Comparison of ENCODE assay signal across 8 cellular contexts in the genomic region with DNA sequence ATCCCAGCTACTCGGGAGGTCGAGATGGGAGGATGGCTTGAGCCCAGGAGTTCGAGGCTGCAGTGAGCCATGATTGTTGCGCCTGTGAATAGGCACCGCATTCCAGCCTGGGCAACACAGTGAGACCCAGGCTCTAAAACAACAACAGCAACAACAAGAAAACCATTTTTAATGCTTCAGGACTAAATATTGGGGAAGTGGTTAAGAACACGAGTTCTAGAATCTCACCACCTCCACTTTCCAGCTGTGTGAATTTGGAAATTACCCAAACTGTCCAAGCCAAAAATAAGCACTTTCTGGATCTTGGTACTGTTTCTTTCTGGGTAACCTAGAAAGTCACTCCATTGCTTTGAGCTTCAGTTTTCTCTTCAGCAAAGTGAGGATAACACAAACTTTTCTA.
"Had no signal": no experiment of that assay in that cellular context is flagged by ENCODE, and none has a peak within 500 bp of the region (broad histone marks: within the 10 kb centered on the region; RNA-seq: fewer than 3 reads in every experiment).

No MANE protein-coding gene starts in this region.

- DNase-seq: H9, HCEC 1CT, IMR-90, KG1 had no signal

- H3K4me3 Mint-ChIP-seq: GM23338, H9 had no signal

- H3K9me3 Mint-ChIP-seq: GM23338 had no signal

- H2AFZ ChIP-seq: GM23338 had no signal

- H3K4me3 ChIP-seq: GM23338, K562 had no signal

- FAIRE-seq: H54, HTR-8/SVneo, K562 had no signal

- H3K4me2 ChIP-seq: GM23338 had no signal

- H3K27ac Mint-ChIP-seq: GM23338, H9 had no signal

- H3K4me1 Mint-ChIP-seq: GM23338, H9 had no signal
